In the genomic region with DNA sequence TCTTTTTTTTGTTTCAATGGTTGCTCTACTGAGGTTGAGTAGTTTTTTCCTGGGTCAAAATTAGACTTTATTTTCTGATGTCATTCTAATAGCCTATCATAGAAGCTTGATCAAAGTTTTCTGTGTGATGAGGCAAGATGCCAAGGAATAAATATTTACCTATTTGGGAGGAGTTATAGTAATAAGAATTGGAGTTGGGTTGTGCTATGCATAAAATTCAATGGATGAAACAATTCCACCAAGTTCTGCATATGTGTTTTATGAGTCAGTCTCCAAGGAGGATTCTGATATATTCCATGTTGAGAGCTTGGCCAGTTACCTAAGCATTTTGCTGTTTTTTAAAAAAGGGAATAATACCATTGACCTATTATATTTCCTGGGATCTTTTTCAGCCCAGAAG, we compare ENCODE assay signal across 23 cellular contexts. TPM values are rescaled to one million over a fixed set of nuclear protein-coding genes. Genes with fewer than 3 reads are reported as not detected.
DNase-seq lines count a peak whose midpoint lies in the region; ATAC-seq and TF ChIP-seq lines count a peak whose summit lies in the region.
"Had no signal": no experiment of that assay in that cellular context is flagged by ENCODE, and none has a peak within 500 bp of the region (broad histone marks: within the 10 kb centered on the region; RNA-seq: fewer than 3 reads in every experiment).

No MANE protein-coding gene starts in this region.

- H3K27ac Mint-ChIP-seq in CD8-positive, alpha-beta T cell = peak overlapping the region; percentile 10
- H3K27ac Mint-ChIP-seq in T-helper 17 cell = no peak overlapping the region
- H3K27ac Mint-ChIP-seq: T-cell had no signal

- POLR2A ChIA-PET in CD8-positive, alpha-beta T cell (lab: Charles Lee) = no interaction called here

- H3K4me1 Mint-ChIP-seq in CD8-positive, alpha-beta T cell (ENCODE audit: low read depth) = no peaks in the 10 kb centered on the region
- H3K4me1 Mint-ChIP-seq in T-helper 17 cell = no peaks in the 10 kb centered on the region
- H3K4me1 Mint-ChIP-seq: CD4-positive, alpha-beta memory T cell; T-cell had no signal

- no peak for ATAC-seq in CD8-positive, alpha-beta T cell
- ATAC-seq in T-helper 17 cell = no peak
- ATAC-seq in gastrocnemius medialis = no peak
- ATAC-seq: T-cell had no signal

- no peak overlapping the region for H3K4me3 Mint-ChIP-seq in CD8-positive, alpha-beta T cell
- H3K4me3 Mint-ChIP-seq in T-helper 17 cell = peak overlapping the region; percentile 61
- H3K4me3 Mint-ChIP-seq: CD4-positive, alpha-beta memory T cell; T-cell had no signal

- DNase-seq in CD8-positive, alpha-beta T cell = no peak
- DNase-seq in T-helper 17 cell = no peak
- peak; percentile 11 for DNase-seq in fibroblast of the aortic adventitia (ENCODE audit: low read depth)
- DNase-seq in gastrocnemius medialis = no peak
- DNase-seq in NCI-H446 (lab: John Stamatoyannopoulos, UW) = no peak
- DNase-seq in GOT3 (lab: John Stamatoyannopoulos, UW) = no peak
- no peak for DNase-seq in putamen (ENCODE audit: low spot score)
- DNase-seq: Caco-2; CD4-positive, alpha-beta memory T cell; DMS 273 treated with DMSO at 0.1 percent for 48 hours; DMS79 treated with DMSO at 0.1 percent for 48 hours; Karpas-422; NCI-H1105; NCI-H146; NCI-H1930; NCI-H2107; NCI-H446 treated with DMSO at 0.1 percent for 48 hours; NCI-H526; RPMI8226; T-cell had no signal

- no peaks in the 10 kb centered on the region for H3K4me1 ChIP-seq in CD8-positive, alpha-beta T cell (ENCODE audit: insufficient read depth, low read length)
- H3K4me1 ChIP-seq in gastrocnemius medialis = no peaks in the 10 kb centered on the region
- H3K4me1 ChIP-seq: BLaER1, Caco-2, SJSA1 had no signal

- in situ Hi-C loops in gastrocnemius medialis (cut with MboI; ENCODE audit: low sequenced_read_pairs in 4 of 4) = loop anchor here in 1 of 4 donors (25.0 kb wide), 1 partner anchor 405 kb away; no protein-coding TSS in a partner anchor

- H3K36me3 ChIP-seq in CD8-positive, alpha-beta T cell (ENCODE audit: insufficient read depth, low read length) = no peaks in the 10 kb centered on the region
- peaks cover 0 to 8% of the 10 kb centered on the region in 2 donors for H3K36me3 ChIP-seq in gastrocnemius medialis

- H3K36me3 Mint-ChIP-seq in CD8-positive, alpha-beta T cell = peaks cover 30% of the 10 kb centered on the region
- no peaks in the 10 kb centered on the region for H3K36me3 Mint-ChIP-seq in T-helper 17 cell (ENCODE audit: low read depth)

- H3K27ac ChIP-seq in CD8-positive, alpha-beta T cell (ENCODE audit: low read depth, low read length) = no peak overlapping the region
- no peak overlapping the region for H3K27ac ChIP-seq in gastrocnemius medialis
- H3K27ac ChIP-seq: BLaER1, HL-60, SJSA1 had no signal

- intact Hi-C loops in CD8-positive, alpha-beta T cell (cut with DNase I, micrococcal nuclease) = no loop called here
- intact Hi-C loops in gastrocnemius medialis (cut with DNase I; ENCODE audit: low total_unique reads) = no loop called here

- H3K27me3 ChIP-seq in CD8-positive, alpha-beta T cell (ENCODE audit: insufficient read depth, low read length) = no peaks in the 10 kb centered on the region
- H3K27me3 ChIP-seq in gastrocnemius medialis = no peaks in the 10 kb centered on the region
- H3K27me3 ChIP-seq: SJSA1 had no signal

- TF ChIP-seq CTCF in CD8-positive, alpha-beta T cell (IDR thresholded peaks at IDR 0.05) = no peak
- TF ChIP-seq CTCF in fibroblast of the aortic adventitia (IDR thresholded peaks at IDR 0.05; ENCODE audit: insufficient read depth, low read length) (no peak), gastrocnemius medialis (IDR thresholded peaks at IDR 0.05 in 4 of 5, conservative IDR thresholded peaks at IDR 0.05 in 1 of 5) (no peak)

- H3K9me3 Mint-ChIP-seq in CD8-positive, alpha-beta T cell = no peaks in the 10 kb centered on the region
- H3K9me3 Mint-ChIP-seq: T-cell had no signal

- TF ChIP-seq POLR2A in gastrocnemius medialis (IDR thresholded peaks at IDR 0.05) = no peak

- no peak overlapping the region for H3K4me3 ChIP-seq in CD8-positive, alpha-beta T cell (ENCODE audit: low read depth, low read length)
- no peak overlapping the region for H3K4me3 ChIP-seq in fibroblast of the aortic adventitia (ENCODE audit: low read depth, low read length)
- no peak overlapping the region for H3K4me3 ChIP-seq in gastrocnemius medialis
- H3K4me3 ChIP-seq: BLaER1, SJSA1 had no signal

- CTCF ChIA-PET in CD8-positive, alpha-beta T cell (lab: Charles Lee) = no interaction called here

- no peaks in the 10 kb centered on the region for H3K27me3 Mint-ChIP-seq in CD8-positive, alpha-beta T cell (ENCODE audit: low read depth)
- no peaks in the 10 kb centered on the region for H3K27me3 Mint-ChIP-seq in T-helper 17 cell
- H3K27me3 Mint-ChIP-seq: CD4-positive, alpha-beta memory T cell; T-cell had no signal

- H3K9me3 ChIP-seq in CD8-positive, alpha-beta T cell (ENCODE audit: low read length) = no peaks in the 10 kb centered on the region
- H3K9me3 ChIP-seq in T-helper 17 cell (ENCODE audit: control insufficient read depth, low read length, poor library complexity, severe bottlenecking) = no peaks in the 10 kb centered on the region
- no peaks in the 10 kb centered on the region for H3K9me3 ChIP-seq in gastrocnemius medialis
- H3K9me3 ChIP-seq: BLaER1, Caco-2, SJSA1 had no signal

RNA-seq across cellular contexts. Expression of a gene that starts 39.0 kb away (rescaled TPM):
- 1 to 10 TPM; 3.4 to 3.8 TPM for total RNA-seq in CD8-positive, alpha-beta T cell
- total RNA-seq in T-helper 17 cell (1 to 10 TPM; 7.7 to 8.7 TPM), fibroblast of the aortic adventitia (ENCODE audit: low replicate concordance) (9.2 and 24.9 TPM in 2 replicates), gastrocnemius medialis (1 to 10 TPM; 5.2 to 9.6 (median 6.9) TPM)
